Comparison of ENCODE assay signal across 8 cellular contexts in genomic region chr15:98421419-98422085, GRCh38.
DNase-seq lines count a peak whose midpoint lies in the region; TF ChIP-seq lines count a peak whose summit lies in the region.

No MANE protein-coding gene starts in this region.

- no peaks in the 10 kb centered on the region for H3K4me1 Mint-ChIP-seq in HFFc6 (ENCODE audit: low read depth)
- peaks cover 3% of the 10 kb centered on the region for H3K4me1 Mint-ChIP-seq in activated CD4-positive, alpha-beta memory T cell treated with anti-CD3 and anti-CD28 coated beads, Interleukin-2, amount 10 ng/mL, durations not matched to agents 7 days and 5 days

- no peak overlapping the region for H3K27ac Mint-ChIP-seq in HFFc6
- no peak overlapping the region for H3K27ac Mint-ChIP-seq in activated CD4-positive, alpha-beta memory T cell treated with anti-CD3 and anti-CD28 coated beads, Interleukin-2, amount 10 ng/mL, durations not matched to agents 7 days and 5 days

- no peaks in the 10 kb centered on the region for H3K36me3 ChIP-seq in mesenchymal stem cell (ENCODE audit: control insufficient read depth in 1 of 2, insufficient read depth in 2 of 2, low read depth in 1 of 2, low read length in 2 of 2)

- POLR2A ChIA-PET in activated CD4-positive, alpha-beta memory T cell treated with anti-CD3 and anti-CD28 coated beads, Interleukin-2, amount 10 ng/mL, durations not matched to agents 7 days and 5 days (lab: Charles Lee), result no interaction called here

- no peak overlapping the region for H3K9ac ChIP-seq in mesenchymal stem cell (ENCODE audit: low read length)

- H3K4me1 ChIP-seq in mesenchymal stem cell (ENCODE audit: control insufficient read depth, insufficient read depth, low read depth, low read length), result peaks cover 5% of the 10 kb centered on the region

- H3K9me3 Mint-ChIP-seq in HFFc6, result no peaks in the 10 kb centered on the region
- H3K9me3 Mint-ChIP-seq in activated CD4-positive, alpha-beta memory T cell treated with anti-CD3 and anti-CD28 coated beads, Interleukin-2, amount 10 ng/mL, durations not matched to agents 7 days and 5 days, result no peaks in the 10 kb centered on the region

- peak; percentile 100 for TF ChIP-seq CTCF in HFFc6 (IDR thresholded peaks at IDR 0.05)

- no peak overlapping the region for H3K14ac ChIP-seq in mesenchymal stem cell (ENCODE audit: low read length in 2 of 2)

- H2BK15ac ChIP-seq in mesenchymal stem cell (ENCODE audit: low read depth, poor library complexity, severe bottlenecking), result no peak overlapping the region

- no peak overlapping the region for H2BK5ac ChIP-seq in mesenchymal stem cell (ENCODE audit: low read depth, low read length, poor library complexity, severe bottlenecking)

- CTCF ChIA-PET in activated CD4-positive, alpha-beta memory T cell treated with anti-CD3 and anti-CD28 coated beads, Interleukin-2, amount 10 ng/mL, durations not matched to agents 7 days and 5 days (lab: Charles Lee), result interaction anchor here (1.2 to 5.9 kb wide), 3 partner anchors 9 to 130 kb away, joined by 3 to 43 read pairs (median 5); no protein-coding TSS in a partner anchor

- H3K4me3 ChIP-seq in mesenchymal stem cell (ENCODE audit: insufficient read depth in 1 of 2, low read depth in 1 of 2, low read length in 2 of 2), result peak overlapping the region in 1 of 2 experiments; percentile 49

- no peak overlapping the region for H3K27ac ChIP-seq in mesenchymal stem cell (ENCODE audit: low read length, poor library complexity, severe bottlenecking)

- H3K27me3 ChIP-seq in mesenchymal stem cell (ENCODE audit: control insufficient read depth in 1 of 2, insufficient read depth in 1 of 2, low read length in 2 of 2), result peaks cover 34 to 65% of the 10 kb centered on the region in 2 experiments

- H3K27me3 Mint-ChIP-seq in HFFc6 (ENCODE audit: insufficient read depth), result peaks cover 31% of the 10 kb centered on the region
- peaks cover 23% of the 10 kb centered on the region for H3K27me3 Mint-ChIP-seq in activated CD4-positive, alpha-beta memory T cell treated with anti-CD3 and anti-CD28 coated beads, Interleukin-2, amount 10 ng/mL, durations not matched to agents 7 days and 5 days

- H3K23ac ChIP-seq in mesenchymal stem cell (ENCODE audit: low read length in 2 of 2), result no peak overlapping the region

- no peak overlapping the region for H2AFZ ChIP-seq in mesenchymal stem cell (ENCODE audit: low read depth, low read length)

- 14% methylated on average over 60 of the region's 60 CpGs for WGBS in mesenchymal stem cell

- DNase-seq in DMS 273 (lab: John Stamatoyannopoulos, UW; ENCODE audit: unreplicated experiment) (peak; percentile 62), DMS 273 treated with DMSO at 0.1 percent for 48 hours (lab: John Stamatoyannopoulos, UW) (no peak), HFFc6 (peak; percentile 14), NCI-H1930 (lab: John Stamatoyannopoulos, UW) (peak; percentile 2 to 21), mesenchymal stem cell (peak; percentile 41)
- DNase-seq in activated CD4-positive, alpha-beta memory T cell treated with anti-CD3 and anti-CD28 coated beads, Interleukin-2, amount 10 ng/mL, durations not matched to agents 7 days and 5 days, result peak; percentile 53
- peak; percentile 44 for DNase-seq in effector CD8-positive, alpha-beta T cell (lab: John Stamatoyannopoulos, UW)
- peak; percentile 29 to 36 for DNase-seq in stimulated activated CD8-positive, alpha-beta memory T cell treated with anti-CD3 and anti-CD28 coated beads, Interleukin-2, amount 100 ng/mL, for 1 hour (ENCODE audit: low read depth in 2 of 2)

- no peak overlapping the region for H4K91ac ChIP-seq in mesenchymal stem cell (ENCODE audit: low read length)

- no peaks in the 10 kb centered on the region for H3K79me1 ChIP-seq in mesenchymal stem cell (replicated peaks; ENCODE audit: low read length, poor library complexity, severe bottlenecking)

- H2BK120ac ChIP-seq in mesenchymal stem cell (ENCODE audit: low read depth, low read length), result no peak overlapping the region

- H3K36me3 Mint-ChIP-seq in HFFc6 (ENCODE audit: low read depth), result no peaks in the 10 kb centered on the region
- H3K36me3 Mint-ChIP-seq in activated CD4-positive, alpha-beta memory T cell treated with anti-CD3 and anti-CD28 coated beads, Interleukin-2, amount 10 ng/mL, durations not matched to agents 7 days and 5 days (ENCODE audit: low read depth), result no peaks in the 10 kb centered on the region

- H2AK5ac ChIP-seq in mesenchymal stem cell (ENCODE audit: low read length, severe bottlenecking), result no peak overlapping the region

- no peak overlapping the region for H3K4me2 ChIP-seq in mesenchymal stem cell (ENCODE audit: low read length, poor library complexity, severe bottlenecking)

- no peak overlapping the region for H3K4ac ChIP-seq in mesenchymal stem cell (ENCODE audit: low read depth in 1 of 2, low read length in 2 of 2)

- H3K18ac ChIP-seq in mesenchymal stem cell (ENCODE audit: low read depth in 1 of 2, low read length in 2 of 2), result no peak overlapping the region

- no peak overlapping the region for H3K4me3 Mint-ChIP-seq in HFFc6
- H3K4me3 Mint-ChIP-seq in activated CD4-positive, alpha-beta memory T cell treated with anti-CD3 and anti-CD28 coated beads, Interleukin-2, amount 10 ng/mL, durations not matched to agents 7 days and 5 days, result no peak overlapping the region

- no peak overlapping the region for H2BK12ac ChIP-seq in mesenchymal stem cell (ENCODE audit: low read length in 2 of 2)

- no peaks in the 10 kb centered on the region for H3K9me3 ChIP-seq in mesenchymal stem cell (ENCODE audit: control insufficient read depth, low read length)

- H4K8ac ChIP-seq in mesenchymal stem cell (ENCODE audit: low read length), result no peak overlapping the region
